ENCODE assay signal across 1 cellular context in genomic region chr1:6602669-6603423, GRCh38.
A peak's percentile ranks its signal among the peaks of the same experiment; 100 is the strongest.
TF ChIP-seq lines count a peak whose summit lies in the region.

TSS of gene KLHL21 (minus strand) at chr1:6602869. CDS start at chr1:6602817, 52 bp downstream.

TF ChIP-seq in HCT116, 20 proteins besides CTCF, POLR2A, EP300 and RAD21 (continued from another document):
- TF ChIP-seq REST (IDR thresholded peaks at IDR 0.05; ENCODE audit: low read depth): no peak
- TF ChIP-seq ATF3 (IDR thresholded peaks at IDR 0.05): no peak
- peak; percentile 12 for TF ChIP-seq TCF7L2 (IDR thresholded peaks at IDR 0.05; ENCODE audit: borderline replicate concordance, extremely low read depth, insufficient read depth, insufficient read length)
- TF ChIP-seq YY1 (IDR thresholded peaks at IDR 0.05; ENCODE audit: extremely low read depth, insufficient replicate concordance, low read depth, low read length): peak; percentile 46
- no peak for TF ChIP-seq ELF1 (IDR thresholded peaks at IDR 0.05; ENCODE audit: borderline replicate concordance, low read depth)
- TF ChIP-seq ZFX (IDR thresholded peaks at IDR 0.05): peak; percentile 71; the same call in 1 of the 2 replicates
